ENCODE assay signal across 7 cellular contexts in genomic region chr13:36920612-36921185, GRCh38. TPM values are rescaled to one million over a fixed set of nuclear protein-coding genes. Genes with fewer than 3 reads are reported as not detected.
DNase-seq lines count a peak whose midpoint lies in the region; ATAC-seq and TF ChIP-seq lines count a peak whose summit lies in the region.

No MANE protein-coding gene starts in this region.

- no peak for TF ChIP-seq CTCF in HEK293 (tag by site-specific recombination; IDR thresholded peaks at IDR 0.05)
- TF ChIP-seq CTCF in smooth muscle cell (IDR thresholded peaks at IDR 0.05; ENCODE audit: borderline replicate concordance, insufficient read depth, poor library complexity, severe bottlenecking): no peak

- peaks cover 8% of the 10 kb centered on the region for H3K4me1 Mint-ChIP-seq in T-helper 17 cell

- POLR2A ChIA-PET in HEK293 (lab: Yijun Ruan, JAX): no interaction called here

- H2AFZ ChIP-seq in smooth muscle cell (ENCODE audit: low read depth): peak overlapping the region; percentile 56

- peaks cover 2% of the 10 kb centered on the region; the same call in 1 of the 2 replicates for H3K27me3 ChIP-seq in iPS DF 6.9 (ENCODE audit: control insufficient read depth, insufficient read depth, low read length)
- H3K27me3 ChIP-seq in smooth muscle cell (ENCODE audit: low read depth): no peaks in the 10 kb centered on the region

- H3K27ac ChIP-seq in HEK293 (ENCODE audit: extremely low read depth, low read depth, low read length) (peak overlapping the region; percentile 79), iPS DF 6.9 (ENCODE audit: low read length) (no peak overlapping the region), smooth muscle cell (ENCODE audit: low read depth) (peak overlapping the region; percentile 60)

- peaks cover 12% of the 10 kb centered on the region for H3F3A ChIP-seq in smooth muscle cell (ENCODE audit: low read depth)

- CTCF ChIA-PET in HEK293 (lab: Yijun Ruan, JAX): no interaction called here

- peaks cover 23% of the 10 kb centered on the region for H3K79me2 ChIP-seq in smooth muscle cell (ENCODE audit: low read depth)

- no peak for ATAC-seq in T-helper 17 cell

- H3K36me3 Mint-ChIP-seq in T-helper 17 cell (ENCODE audit: low read depth): no peaks in the 10 kb centered on the region

- no peak overlapping the region for H3K9ac ChIP-seq in smooth muscle cell (ENCODE audit: low read depth)

- no CpG with 5 or more reads among the region's 11 CpGs for WGBS in iPS DF 6.9 (ENCODE audit: insufficient coverage, insufficient read length)
- 46% methylated on average over 9 of the region's 11 CpGs for WGBS in smooth muscle cell (ENCODE audit: low lambda C conversion rate)

- peak overlapping the region; percentile 80 for H3K4me2 ChIP-seq in smooth muscle cell

- peak overlapping the region; percentile 71 for H3K4me3 ChIP-seq in HEK293 (ENCODE audit: low read depth, low read length)
- peak overlapping the region; percentile 81; the same call in 1 of the 2 replicates for H3K4me3 ChIP-seq in iPS DF 6.9 (ENCODE audit: low read length)
- peak overlapping the region; percentile 51 for H3K4me3 ChIP-seq in smooth muscle cell

- H3K27ac Mint-ChIP-seq in T-helper 17 cell: no peak overlapping the region

- H3K4me1 ChIP-seq in HEK293 (ENCODE audit: control insufficient read depth, insufficient read depth, low read length): peaks cover 18% of the 10 kb centered on the region
- H3K4me1 ChIP-seq in iPS DF 6.9 (ENCODE audit: control insufficient read depth, insufficient read depth, low read length): no peaks in the 10 kb centered on the region
- H3K4me1 ChIP-seq in smooth muscle cell (ENCODE audit: low read depth): peaks cover 20% of the 10 kb centered on the region

- no peaks in the 10 kb centered on the region for H3K9me3 ChIP-seq in HEK293 (ENCODE audit: control insufficient read depth, insufficient read depth, low read depth, low read length)
- H3K9me3 ChIP-seq in T-helper 17 cell (ENCODE audit: control insufficient read depth, low read length, poor library complexity, severe bottlenecking): no peaks in the 10 kb centered on the region
- H3K9me3 ChIP-seq in iPS DF 6.9 (ENCODE audit: control insufficient read depth, insufficient read depth, low read length): no peaks in the 10 kb centered on the region
- no peaks in the 10 kb centered on the region for H3K9me3 ChIP-seq in smooth muscle cell (replicated peaks; ENCODE audit: low read depth)

- DNase-seq in T-helper 17 cell (no peak), iPS DF 6.9 (ENCODE audit: low read depth, low spot score) (no peak), smooth muscle cell (lab: John Stamatoyannopoulos, UW; ENCODE audit: unreplicated experiment) (no peak), cerebellum (ENCODE audit: low spot score) (no peak), NCI-H2171 treated with DMSO at 0.1 percent for 48 hours (lab: John Stamatoyannopoulos, UW) (no peak), cortex of kidney (lab: John Stamatoyannopoulos, UW) (no peak)

- peak overlapping the region; percentile 83 for H3K4me3 Mint-ChIP-seq in T-helper 17 cell

- H3K36me3 ChIP-seq in HEK293 (ENCODE audit: control insufficient read depth in 2 of 2, insufficient read depth in 1 of 2, low read length in 2 of 2) (no peaks in the 10 kb centered on the region), iPS DF 6.9 (ENCODE audit: control insufficient read depth, insufficient read depth, low read length) (no peaks in the 10 kb centered on the region), smooth muscle cell (ENCODE audit: low read depth) (no peaks in the 10 kb centered on the region)

- no peaks in the 10 kb centered on the region for H4K20me1 ChIP-seq in smooth muscle cell (ENCODE audit: low read depth)

- peaks cover 66% of the 10 kb centered on the region for H3K27me3 Mint-ChIP-seq in T-helper 17 cell

TF ChIP-seq in HEK293, 187 proteins besides CTCF, POLR2A, EP300 and RAD21:
- TF ChIP-seq ZNF660 (tag by site-specific recombination; IDR thresholded peaks at IDR 0.05) (no peak), ZNF350 (tag by site-specific recombination; IDR thresholded peaks at IDR 0.05) (no peak), GLIS1 (tag by site-specific recombination; IDR thresholded peaks at IDR 0.05) (peak; percentile 18), GLI4 (tag by site-specific recombination; IDR thresholded peaks at IDR 0.05) (no peak), ZBTB20 (tag by site-specific recombination; IDR thresholded peaks at IDR 0.05) (peak; percentile 60; the same call in 1 of the 2 replicates), FEZF1 (tag by site-specific recombination; IDR thresholded peaks at IDR 0.05) (0 out of 2 replicates have a peak, but pooled peaks have one; percentile 7), ZNF335 (tag by site-specific recombination; conservative IDR thresholded peaks at IDR 0.05) (peak; percentile 51), ZNF664 (tag by site-specific recombination; IDR thresholded peaks at IDR 0.05) (peak; percentile 88)
- TF ChIP-seq, protein P1, sequence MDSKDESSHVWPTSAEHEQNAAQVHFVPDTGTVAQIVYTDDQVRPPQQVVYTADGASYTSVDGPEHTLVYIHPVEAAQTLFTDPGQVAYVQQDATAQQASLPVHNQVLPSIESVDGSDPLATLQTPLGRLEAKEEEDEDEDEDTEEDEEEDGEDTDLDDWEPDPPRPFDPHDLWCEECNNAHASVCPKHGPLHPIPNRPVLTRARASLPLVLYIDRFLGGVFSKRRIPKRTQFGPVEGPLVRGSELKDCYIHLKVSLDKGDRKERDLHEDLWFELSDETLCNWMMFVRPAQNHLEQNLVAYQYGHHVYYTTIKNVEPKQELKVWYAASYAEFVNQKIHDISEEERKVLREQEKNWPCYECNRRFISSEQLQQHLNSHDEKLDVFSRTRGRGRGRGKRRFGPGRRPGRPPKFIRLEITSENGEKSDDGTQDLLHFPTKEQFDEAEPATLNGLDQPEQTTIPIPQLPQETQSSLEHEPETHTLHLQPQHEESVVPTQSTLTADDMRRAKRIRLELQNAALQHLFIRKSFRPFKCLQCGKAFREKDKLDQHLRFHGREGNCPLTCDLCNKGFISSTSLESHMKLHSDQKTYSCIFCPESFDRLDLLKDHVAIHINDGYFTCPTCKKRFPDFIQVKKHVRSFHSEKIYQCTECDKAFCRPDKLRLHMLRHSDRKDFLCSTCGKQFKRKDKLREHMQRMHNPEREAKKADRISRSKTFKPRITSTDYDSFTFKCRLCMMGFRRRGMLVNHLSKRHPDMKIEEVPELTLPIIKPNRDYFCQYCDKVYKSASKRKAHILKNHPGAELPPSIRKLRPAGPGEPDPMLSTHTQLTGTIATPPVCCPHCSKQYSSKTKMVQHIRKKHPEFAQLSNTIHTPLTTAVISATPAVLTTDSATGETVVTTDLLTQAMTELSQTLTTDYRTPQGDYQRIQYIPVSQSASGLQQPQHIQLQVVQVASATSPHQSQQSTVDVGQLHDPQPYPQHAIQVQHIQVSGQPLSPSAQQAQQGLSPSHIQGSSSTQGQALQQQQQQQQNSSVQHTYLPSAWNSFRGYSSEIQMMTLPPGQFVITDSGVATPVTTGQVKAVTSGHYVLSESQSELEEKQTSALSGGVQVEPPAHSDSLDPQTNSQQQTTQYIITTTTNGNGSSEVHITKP (tag by site-specific recombination; IDR thresholded peaks at IDR 0.05): peak; percentile 95
- TF ChIP-seq, protein P2, sequence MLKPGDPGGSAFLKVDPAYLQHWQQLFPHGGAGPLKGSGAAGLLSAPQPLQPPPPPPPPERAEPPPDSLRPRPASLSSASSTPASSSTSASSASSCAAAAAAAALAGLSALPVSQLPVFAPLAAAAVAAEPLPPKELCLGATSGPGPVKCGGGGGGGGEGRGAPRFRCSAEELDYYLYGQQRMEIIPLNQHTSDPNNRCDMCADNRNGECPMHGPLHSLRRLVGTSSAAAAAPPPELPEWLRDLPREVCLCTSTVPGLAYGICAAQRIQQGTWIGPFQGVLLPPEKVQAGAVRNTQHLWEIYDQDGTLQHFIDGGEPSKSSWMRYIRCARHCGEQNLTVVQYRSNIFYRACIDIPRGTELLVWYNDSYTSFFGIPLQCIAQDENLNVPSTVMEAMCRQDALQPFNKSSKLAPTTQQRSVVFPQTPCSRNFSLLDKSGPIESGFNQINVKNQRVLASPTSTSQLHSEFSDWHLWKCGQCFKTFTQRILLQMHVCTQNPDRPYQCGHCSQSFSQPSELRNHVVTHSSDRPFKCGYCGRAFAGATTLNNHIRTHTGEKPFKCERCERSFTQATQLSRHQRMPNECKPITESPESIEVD (tag by site-specific recombination; IDR thresholded peaks at IDR 0.05): 0 out of 2 replicates have a peak, but pooled peaks have one; percentile 9

RNA-seq across cellular contexts. Expression of gene SMAD9, which starts 0.7 kb away (rescaled TPM):
- total RNA-seq in T-helper 17 cell (not detected), smooth muscle cell (7.1 and 11.5 TPM in 2 replicates), cerebellum (20.0 TPM)
- 6.6 and 7.1 TPM in 2 replicates for polyA plus RNA-seq in smooth muscle cell
